ENCODE assay signal across 8 cellular contexts in the genomic region with DNA sequence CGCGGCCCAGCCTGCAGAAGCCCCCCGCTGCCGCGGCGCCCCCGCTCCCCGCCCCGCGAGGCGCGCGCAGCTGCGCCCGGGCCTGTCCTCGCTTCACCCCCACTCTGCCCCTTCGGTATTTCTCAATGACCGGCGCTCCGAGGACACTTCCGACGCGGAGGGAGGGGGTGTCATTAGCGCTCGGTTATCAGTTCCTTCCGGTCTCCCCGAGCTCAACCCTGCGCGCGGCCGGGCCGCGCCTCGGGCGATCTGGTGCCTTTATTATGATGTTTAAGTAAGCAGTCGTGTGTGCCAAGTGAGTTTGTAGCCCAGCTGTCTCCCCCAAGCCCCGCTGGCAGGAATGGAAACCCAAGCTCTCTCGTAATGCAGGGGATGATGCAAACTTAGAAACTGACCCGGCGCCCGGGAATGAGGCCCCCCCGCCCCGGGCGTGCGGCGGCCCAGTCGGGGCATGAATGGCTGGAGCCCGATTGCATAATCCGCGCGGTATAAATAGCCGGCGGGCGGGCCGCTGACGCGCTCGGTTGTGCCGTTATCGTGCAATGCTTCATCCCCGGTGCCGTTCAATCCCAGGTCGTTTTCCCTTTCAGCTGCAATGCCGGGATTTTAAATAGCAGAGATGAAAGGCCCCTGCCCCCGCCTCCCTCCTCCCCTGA. TPM values are rescaled to one million over a fixed set of nuclear protein-coding genes. Genes with fewer than 3 reads are reported as not detected.
DNase-seq lines count a peak whose midpoint lies in the region; ATAC-seq and TF ChIP-seq lines count a peak whose summit lies in the region.

No MANE protein-coding gene starts in this region.

- H3K9ac ChIP-seq in HUES6 (ENCODE audit: low read length) (peak overlapping the region; percentile 89), OCI-LY1 (ENCODE audit: low read length) (peak overlapping the region; percentile 66)

- H3K4me1 Mint-ChIP-seq in activated T-helper 17 cell treated with anti-CD3 and anti-CD28 coated beads, Interleukin-2, amount 50 U/mL, for 72 hours = peaks cover 14% of the 10 kb centered on the region
- H3K4me1 Mint-ChIP-seq in naive B cell = peaks cover 27 to 29% (median 28%) of the 10 kb centered on the region in 3 donors

- intact Hi-C loops in transverse colon (cut with DNase I; ENCODE audit: low total_unique reads) = no loop called here

- ATAC-seq in GM21447 (IDR thresholded peaks at IDR 0.05; ENCODE audit: unreplicated experiment) (peak; percentile 35), naive B cell (ENCODE audit: low read depth in 2 of 2) (peak; percentile 6 to 7)
- peak; percentile 27 for ATAC-seq in activated T-helper 17 cell treated with anti-CD3 and anti-CD28 coated beads, Interleukin-2, amount 50 U/mL, for 72 hours (replicated peaks)

- TF ChIP-seq EP300 in transverse colon (IDR thresholded peaks at IDR 0.05; ENCODE audit: low read depth) = peak; percentile 30

- no peaks in the 10 kb centered on the region for H4K20me1 ChIP-seq in OCI-LY1 (ENCODE audit: insufficient read depth, low read length)

- peaks cover 29% of the 10 kb centered on the region for H3K27me3 Mint-ChIP-seq in activated T-helper 17 cell treated with anti-CD3 and anti-CD28 coated beads, Interleukin-2, amount 50 U/mL, for 72 hours
- H3K27me3 Mint-ChIP-seq in naive B cell = peaks cover 32 to 52% (median 47%) of the 10 kb centered on the region in 3 donors

- H3K9me2 ChIP-seq in OCI-LY1 (ENCODE audit: low read depth, low read length) = no peaks in the 10 kb centered on the region

- H3K27ac ChIP-seq in HUES6 (ENCODE audit: low read depth, low read length) = peak overlapping the region; percentile 90
- peak overlapping the region; percentile 91 for H3K27ac ChIP-seq in OCI-LY1 (ENCODE audit: low read depth, low read length, poor library complexity, severe bottlenecking)
- H3K27ac ChIP-seq in transverse colon = peak overlapping the region; percentile 91 to 94 (median 94)

- H2AFZ ChIP-seq in OCI-LY1 (ENCODE audit: low read length) = peak overlapping the region; percentile 24; the same call in 1 of the 2 replicates

- H3K79me2 ChIP-seq in OCI-LY1 (ENCODE audit: insufficient read depth, low read length) = no peaks in the 10 kb centered on the region

- H3K9me3 Mint-ChIP-seq in activated T-helper 17 cell treated with anti-CD3 and anti-CD28 coated beads, Interleukin-2, amount 50 U/mL, for 72 hours = no peaks in the 10 kb centered on the region
- H3K9me3 Mint-ChIP-seq in naive B cell = peaks cover 0 to 1% (median 0%) of the 10 kb centered on the region in 7 donors

- H3K4me1 ChIP-seq in HUES6 (ENCODE audit: control insufficient read depth, insufficient read depth, low read length) (peaks cover 38% of the 10 kb centered on the region), OCI-LY1 (ENCODE audit: insufficient read depth, low read length, severe bottlenecking) (peaks cover 38% of the 10 kb centered on the region), transverse colon (peaks cover 0 to 25% (median 7%) of the 10 kb centered on the region in 4 donors)

- H3K27me3 ChIP-seq in HUES6 (ENCODE audit: control insufficient read depth, insufficient read depth, low read length) = peaks cover 14% of the 10 kb centered on the region
- no peaks in the 10 kb centered on the region for H3K27me3 ChIP-seq in OCI-LY1 (ENCODE audit: insufficient read depth, low read length)
- no peaks in the 10 kb centered on the region for H3K27me3 ChIP-seq in transverse colon

- H3K27ac Mint-ChIP-seq in activated T-helper 17 cell treated with anti-CD3 and anti-CD28 coated beads, Interleukin-2, amount 50 U/mL, for 72 hours = peak overlapping the region; percentile 87
- peak overlapping the region in 3 of 6 donors; percentile 5 to 48 (median 37) for H3K27ac Mint-ChIP-seq in naive B cell

- DNase-seq in DMS153 treated with DMSO at 0.1 percent for 48 hours (lab: John Stamatoyannopoulos, UW; ENCODE audit: unreplicated experiment) = peak; percentile 79
- DNase-seq in fibroblast of pulmonary artery (ENCODE audit: low read depth) = peak; percentile 96
- DNase-seq in naive B cell = peak; percentile 22
- peak; percentile 91 for DNase-seq in transverse colon

- H3K9me3 ChIP-seq in HUES6 (ENCODE audit: control insufficient read depth, insufficient read depth, low read depth, low read length) (no peaks in the 10 kb centered on the region), OCI-LY1 (ENCODE audit: low read length) (no peaks in the 10 kb centered on the region), transverse colon (no peaks in the 10 kb centered on the region)

- H3K4me3 ChIP-seq in HUES6 (ENCODE audit: low read depth, low read length) (peak overlapping the region; percentile 90), OCI-LY1 (ENCODE audit: low read depth, low read length, poor library complexity, severe bottlenecking) (peak overlapping the region; percentile 68), fibroblast of pulmonary artery (replicated peaks; ENCODE audit: low read depth, low read length) (peak overlapping the region; percentile 57), transverse colon (peak overlapping the region; percentile 64 to 72 (median 70))

- TF ChIP-seq CTCF in OCI-LY1 (IDR thresholded peaks at IDR 0.05; ENCODE audit: low read length) = no peak
- no peak for TF ChIP-seq CTCF in fibroblast of pulmonary artery (IDR thresholded peaks at IDR 0.05; ENCODE audit: low read length, missing control alignments)
- no peak for TF ChIP-seq CTCF in transverse colon (IDR thresholded peaks at IDR 0.05)

- WGBS in transverse colon (ENCODE audit: low coverage in 1 of 2), 2 donors = 0% methylated on average over 1 to 48 of the region's 65 CpGs

- peak overlapping the region; percentile 90 for H3K4me3 Mint-ChIP-seq in activated T-helper 17 cell treated with anti-CD3 and anti-CD28 coated beads, Interleukin-2, amount 50 U/mL, for 72 hours
- peak overlapping the region; percentile 95 to 97 (median 95) for H3K4me3 Mint-ChIP-seq in naive B cell

- peaks cover 11% of the 10 kb centered on the region for H3F3A ChIP-seq in OCI-LY1 (ENCODE audit: insufficient read depth, low read length)

- peak overlapping the region; percentile 86 for H3K4me2 ChIP-seq in OCI-LY1 (ENCODE audit: low read length)

- no peaks in the 10 kb centered on the region for H3K36me3 ChIP-seq in HUES6 (ENCODE audit: control insufficient read depth, insufficient read depth, low read length)
- H3K36me3 ChIP-seq in OCI-LY1 (ENCODE audit: insufficient read depth, low read length) = no peaks in the 10 kb centered on the region
- H3K36me3 ChIP-seq in transverse colon = no peaks in the 10 kb centered on the region

- peak; percentile 68 for TF ChIP-seq POLR2A in transverse colon (IDR thresholded peaks at IDR 0.05)

- in situ Hi-C loops in transverse colon (cut with MboI; ENCODE audit: low pct_ligation_motif_present in 1 of 4, low pct_unique_long_range_greater_than_20kb in 1 of 4, low sequenced_read_pairs in 3 of 4) = loop anchor here in 2 of 4 donors (25.0 kb wide), 1 partner anchor 174 kb away; no protein-coding TSS in a partner anchor

- H3K36me3 Mint-ChIP-seq in activated T-helper 17 cell treated with anti-CD3 and anti-CD28 coated beads, Interleukin-2, amount 50 U/mL, for 72 hours (ENCODE audit: low read depth) = no peaks in the 10 kb centered on the region
- H3K36me3 Mint-ChIP-seq in naive B cell = no peaks in the 10 kb centered on the region

RNA-seq across cellular contexts. Expression of a gene that starts 3.9 kb away (rescaled TPM):
- total RNA-seq in activated T-helper 17 cell treated with anti-CD3 and anti-CD28 coated beads, Interleukin-2, amount 50 U/mL, for 72 hours = 1 to 10 TPM; 5.6 to 9.6 TPM
- polyA plus RNA-seq in naive B cell (ENCODE audit: low read depth in 6 of 6) = 1 to 10 TPM in 3 of 6 donors, under 1 TPM in 2, not detected in 1; 0.16 to 2.4 (median 1.5) TPM
- total RNA-seq in transverse colon = 10 to 100 TPM in 3 of 4 donors, 1 to 10 TPM in 1; 8.4 to 34.8 (median 29.7) TPM

Comparison
In these comparisons a context has a peak if more than half of its experiments do, and no peak if none do; other contexts are left out.
1. Peak in every context shown above with its lines: DNase-seq, ATAC-seq, H3K4me3 ChIP-seq and H3K27ac ChIP-seq.
2. DNase-seq: peak in every context shown above with its lines; median percentile 96 in fibroblast of pulmonary artery; 91 in transverse colon; 79 in DMS153 treated with DMSO at 0.1 percent for 48 hours; 22 in naive B cell.